17 cellular contexts compared by ENCODE assay signal in the genomic region with DNA sequence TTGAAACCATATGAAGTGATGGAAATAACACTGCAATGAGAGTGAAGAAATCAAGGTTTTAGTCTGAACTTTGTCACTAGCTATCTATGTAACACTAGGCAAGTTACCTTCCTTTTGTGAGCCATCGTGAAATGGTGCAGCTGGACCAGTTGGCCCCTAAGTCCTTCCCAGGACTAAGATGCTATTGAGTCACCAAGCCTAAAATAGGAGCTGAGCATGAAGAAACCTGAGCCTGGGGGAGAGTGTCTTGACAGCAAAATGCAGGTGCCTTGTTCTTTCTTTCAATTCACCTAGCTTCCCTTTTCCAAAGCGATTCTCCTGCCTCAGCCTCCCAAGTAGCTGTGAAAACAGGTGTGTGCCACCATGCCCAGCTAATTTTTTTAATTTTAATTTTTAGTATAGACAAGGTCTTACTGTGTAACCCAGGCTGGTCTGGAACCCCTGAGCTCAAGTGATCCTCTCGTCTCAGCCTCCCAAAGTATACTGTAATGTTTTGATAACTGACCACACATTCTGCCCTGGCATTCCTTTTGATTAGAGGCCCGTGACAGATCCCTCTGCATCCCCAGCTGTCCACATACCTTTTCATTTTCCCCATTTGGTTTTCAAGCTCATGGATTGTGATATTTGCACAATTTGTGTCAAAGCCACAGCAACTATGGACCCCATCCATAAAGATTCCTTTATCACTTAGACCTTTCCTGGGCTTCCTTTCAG.
DNase-seq lines count a peak whose midpoint lies in the region; ATAC-seq and TF ChIP-seq lines count a peak whose summit lies in the region.
"Had no signal": no experiment of that assay in that cellular context is flagged by ENCODE, and none has a peak within 500 bp of the region (broad histone marks: within the 10 kb centered on the region; RNA-seq: fewer than 3 reads in every experiment).

No MANE protein-coding gene starts in this region.

- H3K79me2 ChIP-seq in GM23338 (replicated peaks; ENCODE audit: insufficient read depth), result no peaks in the 10 kb centered on the region

- H3K36me3 Mint-ChIP-seq in GM23338 (ENCODE audit: low read depth), result no peaks in the 10 kb centered on the region
- H3K36me3 Mint-ChIP-seq: natural killer cell treated with Interleukin-12 subunit alpha and Interleukin-12 subunit beta and Interleukin-15 and Interleukin-18, amount 100 ng/mL, for 72 hours had no signal

- in situ Hi-C loops in HAP-1 (cut with MboI; ENCODE audit: low sequenced_read_pairs), result no loop called here

- peaks cover 13% of the 10 kb centered on the region for H3K4me1 Mint-ChIP-seq in GM23338

- no peak overlapping the region for H3K27ac ChIP-seq in GM23338 (ENCODE audit: low read depth)
- H3K27ac ChIP-seq: right lobe of liver had no signal

- no peak for DNase-seq in GM23338 (ENCODE audit: low spot score)
- DNase-seq in RPMI8226, result peak; percentile 69
- DNase-seq in kidney epithelial cell (ENCODE audit: low read depth), result peak; percentile 51
- DNase-seq in renal cortical epithelial cell (ENCODE audit: low read depth), result peak; percentile 66
- no peak for DNase-seq in activated T-cell treated with anti-CD3 and anti-CD28 coated beads, Interleukin-2, amount 50 U/mL, for 1 hour
- DNase-seq in NCI-H345 (lab: John Stamatoyannopoulos, UW), result no peak
- DNase-seq in HAP-1 (ENCODE audit: low spot score in 2 of 2), result no peak
- DNase-seq: activated CD4-positive, alpha-beta T cell treated with anti-CD3 and anti-CD28 coated beads, Interleukin-2, amount 10 ng/mL, durations not matched to agents 7 days and 5 days; activated naive CD4-positive, alpha-beta T cell treated with anti-CD3 and anti-CD28 coated beads, Interleukin-2, amount 50 U/mL, for 16 hours; activated T-cell treated with anti-CD3 and anti-CD28 coated beads for 4 hours; erythroblast; GDM1; NCI-H1048; NCI-H748 treated with DMSO at 0.1 percent for 48 hours; right lobe of liver had no signal

- no peak overlapping the region for H3K4me2 ChIP-seq in GM23338

- H3K4me1 ChIP-seq in GM23338 (ENCODE audit: insufficient read depth), result no peaks in the 10 kb centered on the region
- peaks cover 4% of the 10 kb centered on the region for H3K4me1 ChIP-seq in HAP-1

- TF ChIP-seq CTCF in GM23338 (conservative IDR thresholded peaks at IDR 0.05; ENCODE audit: low read depth in 2 of 2), result no peak
- TF ChIP-seq CTCF in kidney epithelial cell (IDR thresholded peaks at IDR 0.05; ENCODE audit: insufficient read depth, low read length, poor library complexity, severe bottlenecking), result no peak

- H3K27me3 Mint-ChIP-seq in GM23338 (ENCODE audit: insufficient read depth, low read depth, poor library complexity), result no peaks in the 10 kb centered on the region
- H3K27me3 Mint-ChIP-seq: activated CD4-positive, alpha-beta T cell treated with anti-CD3 and anti-CD28 coated beads, Interleukin-2, amount 10 ng/mL, durations not matched to agents 7 days and 5 days had no signal

- no peak for ATAC-seq in GM23338
- ATAC-seq in HG03175 (IDR thresholded peaks at IDR 0.05; ENCODE audit: unreplicated experiment), result no peak
- ATAC-seq: natural killer cell treated with Interleukin-12 subunit alpha and Interleukin-12 subunit beta and Interleukin-15 and Interleukin-18, amount 100 ng/mL, for 72 hours; right lobe of liver had no signal

- H4K20me1 ChIP-seq in GM23338 (replicated peaks; ENCODE audit: insufficient read depth), result no peaks in the 10 kb centered on the region

- no peaks in the 10 kb centered on the region for H3K36me3 ChIP-seq in GM23338 (ENCODE audit: insufficient read depth)
- no peaks in the 10 kb centered on the region for H3K36me3 ChIP-seq in kidney epithelial cell (ENCODE audit: control insufficient read depth, insufficient read depth, low read length)
- H3K36me3 ChIP-seq in HAP-1 (replicated peaks), result no peaks in the 10 kb centered on the region
- H3K36me3 ChIP-seq: right lobe of liver had no signal

- H3K4me3 ChIP-seq in GM23338, result no peak overlapping the region
- H3K4me3 ChIP-seq in kidney epithelial cell (ENCODE audit: low read depth, low read length), result no peak overlapping the region
- no peak overlapping the region for H3K4me3 ChIP-seq in HAP-1
- H3K4me3 ChIP-seq: right lobe of liver had no signal

- no peaks in the 10 kb centered on the region; the same call in 2 of the 3 replicates for H3K9me3 Mint-ChIP-seq in GM23338
- H3K9me3 Mint-ChIP-seq: natural killer cell treated with Interleukin-12 subunit alpha and Interleukin-12 subunit beta and Interleukin-15 and Interleukin-18, amount 100 ng/mL, for 72 hours had no signal

- no peaks in the 10 kb centered on the region for H3K9me2 ChIP-seq in GM23338 (ENCODE audit: insufficient read depth)

- no peaks in the 10 kb centered on the region; the same call in 1 of the 2 replicates for H3K9me3 ChIP-seq in HAP-1
- H3K9me3 ChIP-seq: right lobe of liver had no signal

- H3K27me3 ChIP-seq in GM23338 (ENCODE audit: insufficient read depth) (no peaks in the 10 kb centered on the region), kidney epithelial cell (ENCODE audit: control insufficient read depth, insufficient read depth, low read length) (no peaks in the 10 kb centered on the region), HAP-1 (ENCODE audit: low read depth) (0 out of 2 replicates have a peak, but pooled peaks cover 3% of the 10 kb centered on the region)
- H3K27me3 ChIP-seq: right lobe of liver had no signal

- no peak overlapping the region for H3K27ac Mint-ChIP-seq in GM23338
- H3K27ac Mint-ChIP-seq: activated CD4-positive, alpha-beta T cell treated with anti-CD3 and anti-CD28 coated beads, Interleukin-2, amount 10 ng/mL, durations not matched to agents 7 days and 5 days; natural killer cell treated with Interleukin-12 subunit alpha and Interleukin-12 subunit beta and Interleukin-15 and Interleukin-18, amount 100 ng/mL, for 72 hours had no signal

- peak overlapping the region; percentile 72; the same call in 1 of the 2 replicates for H2AFZ ChIP-seq in GM23338

- no peak overlapping the region for H3K4me3 Mint-ChIP-seq in GM23338
- H3K4me3 Mint-ChIP-seq: activated CD4-positive, alpha-beta T cell treated with anti-CD3 and anti-CD28 coated beads, Interleukin-2, amount 10 ng/mL, durations not matched to agents 7 days and 5 days; natural killer cell treated with Interleukin-12 subunit alpha and Interleukin-12 subunit beta and Interleukin-15 and Interleukin-18, amount 100 ng/mL, for 72 hours had no signal

- H3F3A ChIP-seq in GM23338 (replicated peaks; ENCODE audit: low read depth), result no peaks in the 10 kb centered on the region

TF ChIP-seq in GM23338, 12 proteins besides CTCF, POLR2A, EP300 and RAD21:
- TF ChIP-seq, protein P1, sequence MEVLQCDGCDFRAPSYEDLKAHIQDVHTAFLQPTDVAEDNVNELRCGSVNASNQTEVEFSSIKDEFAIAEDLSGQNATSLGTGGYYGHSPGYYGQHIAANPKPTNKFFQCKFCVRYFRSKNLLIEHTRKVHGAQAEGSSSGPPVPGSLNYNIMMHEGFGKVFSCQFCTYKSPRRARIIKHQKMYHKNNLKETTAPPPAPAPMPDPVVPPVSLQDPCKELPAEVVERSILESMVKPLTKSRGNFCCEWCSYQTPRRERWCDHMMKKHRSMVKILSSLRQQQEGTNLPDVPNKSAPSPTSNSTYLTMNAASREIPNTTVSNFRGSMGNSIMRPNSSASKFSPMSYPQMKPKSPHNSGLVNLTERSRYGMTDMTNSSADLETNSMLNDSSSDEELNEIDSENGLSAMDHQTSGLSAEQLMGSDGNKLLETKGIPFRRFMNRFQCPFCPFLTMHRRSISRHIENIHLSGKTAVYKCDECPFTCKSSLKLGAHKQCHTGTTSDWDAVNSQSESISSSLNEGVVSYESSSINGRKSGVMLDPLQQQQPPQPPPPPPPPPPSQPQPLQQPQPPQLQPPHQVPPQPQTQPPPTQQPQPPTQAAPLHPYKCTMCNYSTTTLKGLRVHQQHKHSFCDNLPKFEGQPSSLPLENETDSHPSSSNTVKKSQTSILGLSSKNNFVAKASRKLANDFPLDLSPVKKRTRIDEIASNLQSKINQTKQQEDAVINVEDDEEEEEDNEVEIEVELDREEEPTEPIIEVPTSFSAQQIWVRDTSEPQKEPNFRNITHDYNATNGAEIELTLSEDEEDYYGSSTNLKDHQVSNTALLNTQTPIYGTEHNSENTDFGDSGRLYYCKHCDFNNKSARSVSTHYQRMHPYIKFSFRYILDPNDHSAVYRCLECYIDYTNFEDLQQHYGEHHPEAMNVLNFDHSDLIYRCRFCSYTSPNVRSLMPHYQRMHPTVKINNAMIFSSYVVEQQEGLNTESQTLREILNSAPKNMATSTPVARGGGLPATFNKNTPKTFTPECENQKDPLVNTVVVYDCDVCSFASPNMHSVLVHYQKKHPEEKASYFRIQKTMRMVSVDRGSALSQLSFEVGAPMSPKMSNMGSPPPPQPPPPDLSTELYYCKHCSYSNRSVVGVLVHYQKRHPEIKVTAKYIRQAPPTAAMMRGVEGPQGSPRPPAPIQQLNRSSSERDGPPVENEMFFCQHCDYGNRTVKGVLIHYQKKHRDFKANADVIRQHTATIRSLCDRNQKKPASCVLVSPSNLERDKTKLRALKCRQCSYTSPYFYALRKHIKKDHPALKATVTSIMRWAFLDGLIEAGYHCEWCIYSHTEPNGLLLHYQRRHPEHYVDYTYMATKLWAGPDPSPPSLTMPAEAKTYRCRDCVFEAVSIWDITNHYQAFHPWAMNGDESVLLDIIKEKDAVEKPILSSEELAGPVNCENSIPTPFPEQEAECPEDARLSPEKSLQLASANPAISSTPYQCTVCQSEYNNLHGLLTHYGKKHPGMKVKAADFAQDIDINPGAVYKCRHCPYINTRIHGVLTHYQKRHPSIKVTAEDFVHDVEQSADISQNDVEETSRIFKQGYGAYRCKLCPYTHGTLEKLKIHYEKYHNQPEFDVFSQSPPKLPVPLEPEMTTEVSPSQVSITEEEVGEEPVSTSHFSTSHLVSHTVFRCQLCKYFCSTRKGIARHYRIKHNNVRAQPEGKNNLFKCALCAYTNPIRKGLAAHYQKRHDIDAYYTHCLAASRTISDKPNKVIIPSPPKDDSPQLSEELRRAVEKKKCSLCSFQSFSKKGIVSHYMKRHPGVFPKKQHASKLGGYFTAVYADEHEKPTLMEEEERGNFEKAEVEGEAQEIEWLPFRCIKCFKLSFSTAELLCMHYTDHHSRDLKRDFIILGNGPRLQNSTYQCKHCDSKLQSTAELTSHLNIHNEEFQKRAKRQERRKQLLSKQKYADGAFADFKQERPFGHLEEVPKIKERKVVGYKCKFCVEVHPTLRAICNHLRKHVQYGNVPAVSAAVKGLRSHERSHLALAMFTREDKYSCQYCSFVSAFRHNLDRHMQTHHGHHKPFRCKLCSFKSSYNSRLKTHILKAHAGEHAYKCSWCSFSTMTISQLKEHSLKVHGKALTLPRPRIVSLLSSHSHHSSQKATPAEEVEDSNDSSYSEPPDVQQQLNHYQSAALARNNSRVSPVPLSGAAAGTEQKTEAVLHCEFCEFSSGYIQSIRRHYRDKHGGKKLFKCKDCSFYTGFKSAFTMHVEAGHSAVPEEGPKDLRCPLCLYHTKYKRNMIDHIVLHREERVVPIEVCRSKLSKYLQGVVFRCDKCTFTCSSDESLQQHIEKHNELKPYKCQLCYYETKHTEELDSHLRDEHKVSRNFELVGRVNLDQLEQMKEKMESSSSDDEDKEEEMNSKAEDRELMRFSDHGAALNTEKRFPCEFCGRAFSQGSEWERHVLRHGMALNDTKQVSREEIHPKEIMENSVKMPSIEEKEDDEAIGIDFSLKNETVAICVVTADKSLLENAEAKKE (CRISPR knock-in tag; IDR thresholded peaks at IDR 0.05), result no peak
- no peak for TF ChIP-seq ZNF331 (CRISPR knock-in tag; IDR thresholded peaks at IDR 0.05; ENCODE audit: low read depth)

Comparison
In these comparisons a context has a peak if more than half of its experiments do, and no peak if none do; other contexts are left out.
1. DNase-seq: peak in RPMI8226 (single experiment), kidney epithelial cell (single experiment) and renal cortical epithelial cell (single experiment); none in GM23338 (single experiment), activated T-cell treated with anti-CD3 and anti-CD28 coated beads, Interleukin-2, amount 50 U/mL, for 1 hour (single experiment), NCI-H345 (single experiment) and HAP-1 (0 of 2).